ENCODE assay signal across 25 cellular contexts in genomic region chr3:153192327-153192726, GRCh38.
"Had no signal": no experiment of that assay in that cellular context is flagged by ENCODE, and none has a peak within 500 bp of the region (broad histone marks: within the 10 kb centered on the region; RNA-seq: fewer than 3 reads in every experiment).

No MANE protein-coding gene starts in this region.

- ATAC-seq: activated CD8-positive, alpha-beta memory T cell treated with anti-CD3 and anti-CD28 coated beads, Interleukin-2, amount 10 ng/mL, durations not matched to agents 7 days and 5 days; activated CD8-positive, alpha-beta T cell treated with anti-CD3 and anti-CD28 coated beads, Interleukin-2, amount 10 ng/mL, durations not matched to agents 7 days and 5 days; activated naive CD4-positive, alpha-beta T cell treated with anti-CD3 and anti-CD28 coated beads, Interleukin-2, amount 50 U/mL, for 72 hours; WTC11 had no signal

- DNase-seq: activated CD4-positive, alpha-beta T cell treated with anti-CD3 and anti-CD28 coated beads for 48 hours; activated CD4-positive, alpha-beta T cell treated with anti-CD3 and anti-CD28 coated beads, Interleukin-2, amount 50 U/mL, for 4 hours; activated CD4-positive, CD25-positive, alpha-beta regulatory T cell treated with anti-CD3 and anti-CD28 coated beads, Interleukin-2, amount 50 U/mL, for 72 hours; activated CD8-positive, alpha-beta memory T cell treated with anti-CD3 and anti-CD28 coated beads, Interleukin-2, amount 10 ng/mL, durations not matched to agents 7 days and 5 days; activated CD8-positive, alpha-beta T cell treated with anti-CD3 and anti-CD28 coated beads, Interleukin-2, amount 10 ng/mL, durations not matched to agents 7 days and 5 days; activated effector memory CD4-positive, alpha-beta T cell treated with Interleukin-2 at 50 U/mL for 16 hours; activated naive CD4-positive, alpha-beta T cell; activated T-cell treated with anti-CD3 and anti-CD28 coated beads, Interleukin-2, amount 50 U/mL, for 24 hours; amygdala; Karpas-422; NCI-H1048; NCI-H146; NCI-H187 treated with DMSO at 0.1 percent for 48 hours; NCI-H2081 treated with DMSO at 0.1 percent for 48 hours; NCI-H446; NCI-H774; NK-92 treated with Interleukin-12 subunit alpha and Interleukin-12 subunit beta, amount 100 ng/mL, for 24 hours; OCI-M1; Peyer's patch; Right ventricle myocardium superior; SJCRH30 had no signal

- H3K4me1 ChIP-seq: Peyer's patch, SJCRH30 had no signal

- H3K4me3 ChIP-seq: Peyer's patch, SJCRH30 had no signal

- H3K9me3 ChIP-seq: Peyer's patch, SJCRH30 had no signal

- H3K27ac ChIP-seq: Peyer's patch, RWPE1, SJCRH30 had no signal

- H3K27me3 ChIP-seq: Peyer's patch, SJCRH30 had no signal

- H3K36me3 ChIP-seq: Peyer's patch, SJCRH30 had no signal

- FAIRE-seq: astrocyte had no signal
